ENCODE assay signal across 8 cellular contexts in genomic region chr5:134114886-134115805, GRCh38. TPM values are rescaled to one million over a fixed set of nuclear protein-coding genes. Genes with fewer than 3 reads are reported as not detected.
DNase-seq lines count a peak whose midpoint lies in the region; ATAC-seq and TF ChIP-seq lines count a peak whose summit lies in the region.

No MANE protein-coding gene starts in this region.

- H3K4me1 ChIP-seq in smooth muscle cell (ENCODE audit: low read depth), result no peaks in the 10 kb centered on the region

- H4K20me1 ChIP-seq in smooth muscle cell (ENCODE audit: low read depth), result peaks cover 11% of the 10 kb centered on the region

- no peak for TF ChIP-seq EP300 in Ishikawa (IDR thresholded peaks at IDR 0.05; ENCODE audit: borderline replicate concordance)

- H3K9ac ChIP-seq in smooth muscle cell (ENCODE audit: low read depth), result peak overlapping the region; percentile 47

- H3K4me3 Mint-ChIP-seq in activated T-cell treated with anti-CD3 and anti-CD28 coated beads, Interleukin-2, amount 50 U/mL, for 4 hours, result peak overlapping the region; percentile 80

- H3K9me3 ChIP-seq in smooth muscle cell (replicated peaks; ENCODE audit: low read depth), result no peaks in the 10 kb centered on the region

- TF ChIP-seq CTCF in smooth muscle cell (IDR thresholded peaks at IDR 0.05; ENCODE audit: borderline replicate concordance, insufficient read depth, poor library complexity, severe bottlenecking), result no peak

- peak; percentile 14 for DNase-seq in NCI-H1105 treated with DMSO at 0.1 percent for 48 hours (lab: John Stamatoyannopoulos, UW)
- DNase-seq in NCI-H1105 (lab: John Stamatoyannopoulos, UW), result no peak
- peak; percentile 89 for DNase-seq in activated T-cell treated with anti-CD3 and anti-CD28 coated beads, Interleukin-2, amount 50 U/mL, for 4 hours
- DNase-seq in glomerular visceral epithelial cell (ENCODE audit: extremely low spot score), result peak; percentile 20
- DNase-seq in smooth muscle cell (lab: John Stamatoyannopoulos, UW; ENCODE audit: unreplicated experiment), result no peak
- no peak for DNase-seq in Ammon's horn (ENCODE audit: low spot score)
- DNase-seq in NK-92 (lab: John Stamatoyannopoulos, UW; ENCODE audit: unreplicated experiment), result no peak

- 2% methylated on average over 52 of the region's 110 CpGs for WGBS in smooth muscle cell (ENCODE audit: low lambda C conversion rate)

- ATAC-seq in activated T-cell treated with anti-CD3 and anti-CD28 coated beads, Interleukin-2, amount 50 U/mL, for 4 hours, result peak; percentile 12

- no peak overlapping the region for H3K27ac ChIP-seq in smooth muscle cell (ENCODE audit: low read depth)

- H3K79me2 ChIP-seq in smooth muscle cell (ENCODE audit: low read depth), result no peaks in the 10 kb centered on the region

- no peaks in the 10 kb centered on the region for H3K27me3 Mint-ChIP-seq in activated T-cell treated with anti-CD3 and anti-CD28 coated beads, Interleukin-2, amount 50 U/mL, for 4 hours (ENCODE audit: low read depth)

- H3K27me3 ChIP-seq in smooth muscle cell (ENCODE audit: low read depth), result peaks cover 6% of the 10 kb centered on the region

- peaks cover 12% of the 10 kb centered on the region for H3K36me3 Mint-ChIP-seq in activated T-cell treated with anti-CD3 and anti-CD28 coated beads, Interleukin-2, amount 50 U/mL, for 4 hours (ENCODE audit: insufficient read depth)

- peak overlapping the region; percentile 58 for H3K4me3 ChIP-seq in smooth muscle cell

- no peaks in the 10 kb centered on the region for H3F3A ChIP-seq in smooth muscle cell (ENCODE audit: low read depth)

- peak overlapping the region; percentile 98 for H3K4me2 ChIP-seq in smooth muscle cell

- TF ChIP-seq RAD21 in Ishikawa (IDR thresholded peaks at IDR 0.05; ENCODE audit: low read depth), result no peak

- H3K36me3 ChIP-seq in smooth muscle cell (ENCODE audit: low read depth), result no peaks in the 10 kb centered on the region

- peaks cover 86% of the 10 kb centered on the region for H3K4me1 Mint-ChIP-seq in activated T-cell treated with anti-CD3 and anti-CD28 coated beads, Interleukin-2, amount 50 U/mL, for 4 hours (ENCODE audit: low read depth)

- H2AFZ ChIP-seq in smooth muscle cell (ENCODE audit: low read depth), result no peak overlapping the region

- H3K9me3 Mint-ChIP-seq in activated T-cell treated with anti-CD3 and anti-CD28 coated beads, Interleukin-2, amount 50 U/mL, for 4 hours, result no peaks in the 10 kb centered on the region

TF ChIP-seq in Ishikawa, 13 proteins besides CTCF, POLR2A, EP300 and RAD21:
- TF ChIP-seq EGR1 (IDR thresholded peaks at IDR 0.05) (no peak; the same call in 1 of the 2 replicates), CREB1 (IDR thresholded peaks at IDR 0.05; ENCODE audit: low read depth) (no peak), MAX (IDR thresholded peaks at IDR 0.05) (0 out of 2 replicates have a peak, but pooled peaks have one; percentile 28), TEAD4 (IDR thresholded peaks at IDR 0.05) (no peak), CEBPB (IDR thresholded peaks at IDR 0.05) (no peak)
TF ChIP-seq in Ishikawa: peak in this region for 1.

RNA-seq across cellular contexts. Expression of gene TCF7, which starts 0.7 kb away (rescaled TPM):
- total RNA-seq in activated T-cell treated with anti-CD3 and anti-CD28 coated beads, Interleukin-2, amount 50 U/mL, for 4 hours, result 10 to 100 TPM; 34.4 to 49.7 (median 37.3) TPM
- total RNA-seq in smooth muscle cell, result 1.8 and 3.2 TPM in 2 replicates
- 3.4 and 10.8 TPM in 2 replicates for polyA plus RNA-seq in smooth muscle cell

Comparison
In these comparisons a context has a peak if more than half of its experiments do, and no peak if none do; other contexts are left out.
1. DNase-seq: peak in NCI-H1105 treated with DMSO at 0.1 percent for 48 hours (single experiment), activated T-cell treated with anti-CD3 and anti-CD28 coated beads, Interleukin-2, amount 50 U/mL, for 4 hours (single experiment) and glomerular visceral epithelial cell (single experiment); none in NCI-H1105 (single experiment), smooth muscle cell (single experiment), Ammon's horn (single experiment) and NK-92 (single experiment).